Comparison of ENCODE assay signal across 11 cellular contexts in genomic region chr13:67515895-67516294, GRCh38.
A peak's percentile ranks its signal among the peaks of the same experiment; 100 is the strongest.
DNase-seq lines count a peak whose midpoint lies in the region; ATAC-seq and TF ChIP-seq lines count a peak whose summit lies in the region.
"Had no signal": no experiment of that assay in that cellular context is flagged by ENCODE, and none has a peak within 500 bp of the region (broad histone marks: within the 10 kb centered on the region; RNA-seq: fewer than 3 reads in every experiment).

No MANE protein-coding gene starts in this region.

- H3K36me3 ChIP-seq in MM.1S (replicated peaks; ENCODE audit: insufficient read depth, low read length): no peaks in the 10 kb centered on the region

- TF ChIP-seq CTCF in MM.1S (IDR thresholded peaks at IDR 0.05; ENCODE audit: low read length) (no peak), fibroblast of pulmonary artery (IDR thresholded peaks at IDR 0.05; ENCODE audit: low read length, missing control alignments) (no peak), natural killer cell (IDR thresholded peaks at IDR 0.05) (no peak)

- no peaks in the 10 kb centered on the region for H3K9me2 ChIP-seq in MM.1S (replicated peaks; ENCODE audit: insufficient read depth, low read length)

- H3F3A ChIP-seq in MM.1S (ENCODE audit: insufficient read depth, low read length): no peaks in the 10 kb centered on the region

- peak; percentile 71 for DNase-seq in MM.1S
- peak; percentile 15 for DNase-seq in fibroblast of pulmonary artery (ENCODE audit: low read depth)
- no peak for DNase-seq in stimulated activated naive CD8-positive, alpha-beta T cell treated with anti-CD3 and anti-CD28 coated beads, Interleukin-15, Interleukin-2, amounts not matched to agents 100 U/mL and 50 U/mL, for 24 hours
- DNase-seq in ecto neural progenitor cell (ENCODE audit: low spot score): no peak
- DNase-seq in midbrain (lab: John Stamatoyannopoulos, UW): no peak
- no peak for DNase-seq in natural killer cell
- DNase-seq: activated naive CD4-positive, alpha-beta T cell treated with anti-CD3 and anti-CD28 coated beads, Interleukin-2, amount 50 U/mL, for 16 hours; Karpas-422; right cardiac atrium had no signal

- peaks cover 12% of the 10 kb centered on the region for H3K4me1 ChIP-seq in MM.1S (ENCODE audit: low read length)

- peaks cover 3 to 4% of the 10 kb centered on the region in 2 donors for H3K9me3 Mint-ChIP-seq in natural killer cell

- H3K27me3 Mint-ChIP-seq in natural killer cell (ENCODE audit: low read depth in 2 of 2): no peaks in the 10 kb centered on the region

- no peak overlapping the region for H2AFZ ChIP-seq in MM.1S (ENCODE audit: low read length)

- no peak overlapping the region for H3K9ac ChIP-seq in MM.1S (ENCODE audit: low read length)

- no peaks in the 10 kb centered on the region for H3K4me1 Mint-ChIP-seq in natural killer cell

- H3K4me3 ChIP-seq in MM.1S (ENCODE audit: low read length) (no peak overlapping the region), fibroblast of pulmonary artery (replicated peaks; ENCODE audit: low read depth, low read length) (no peak overlapping the region)

- H3K79me2 ChIP-seq in MM.1S (ENCODE audit: low read length): no peaks in the 10 kb centered on the region

- no peak overlapping the region for H3K27ac Mint-ChIP-seq in natural killer cell

- no peak overlapping the region for H3K4me3 Mint-ChIP-seq in natural killer cell

- ATAC-seq in GM18909 (IDR thresholded peaks at IDR 0.05; ENCODE audit: poor library complexity, unreplicated experiment): peak; percentile 69
- peak; percentile 74 for ATAC-seq in HG02763 (IDR thresholded peaks at IDR 0.05; ENCODE audit: unreplicated experiment)
- no peak for ATAC-seq in stimulated activated naive CD8-positive, alpha-beta T cell treated with anti-CD3 and anti-CD28 coated beads, Interleukin-15, Interleukin-2, amounts not matched to agents 100 U/mL and 50 U/mL, for 24 hours
- ATAC-seq in natural killer cell: no peak
- ATAC-seq: right cardiac atrium had no signal

- H4K20me1 ChIP-seq in MM.1S (ENCODE audit: insufficient read depth, low read length): no peaks in the 10 kb centered on the region

- H3K9me3 ChIP-seq in MM.1S (replicated peaks; ENCODE audit: insufficient read depth, low read length): no peaks in the 10 kb centered on the region

- intact Hi-C loops in natural killer cell (cut with micrococcal nuclease): no loop called here

- H3K27ac ChIP-seq in MM.1S (ENCODE audit: low read length): peak overlapping the region; percentile 16; the same call in 1 of the 2 replicates

- H3K4me2 ChIP-seq in MM.1S (ENCODE audit: low read depth, low read length): peak overlapping the region; percentile 27; the same call in 1 of the 2 replicates

- H3K27me3 ChIP-seq in MM.1S (replicated peaks; ENCODE audit: insufficient read depth, low read length): no peaks in the 10 kb centered on the region

- no peaks in the 10 kb centered on the region for H3K36me3 Mint-ChIP-seq in natural killer cell

Comparison
In these comparisons a context has a peak if more than half of its experiments do, and no peak if none do; other contexts are left out.
1. ATAC-seq: peak in GM18909 (single experiment) and HG02763 (single experiment); none in stimulated activated naive CD8-positive, alpha-beta T cell treated with anti-CD3 and anti-CD28 coated beads, Interleukin-15, Interleukin-2, amounts not matched to agents 100 U/mL and 50 U/mL, for 24 hours (single experiment) and natural killer cell (0 of 3).
2. DNase-seq: peak in MM.1S (single experiment) and fibroblast of pulmonary artery (single experiment); none in stimulated activated naive CD8-positive, alpha-beta T cell treated with anti-CD3 and anti-CD28 coated beads, Interleukin-15, Interleukin-2, amounts not matched to agents 100 U/mL and 50 U/mL, for 24 hours (single experiment), ecto neural progenitor cell (single experiment), midbrain (single experiment) and natural killer cell (single experiment).